In the genomic region with DNA sequence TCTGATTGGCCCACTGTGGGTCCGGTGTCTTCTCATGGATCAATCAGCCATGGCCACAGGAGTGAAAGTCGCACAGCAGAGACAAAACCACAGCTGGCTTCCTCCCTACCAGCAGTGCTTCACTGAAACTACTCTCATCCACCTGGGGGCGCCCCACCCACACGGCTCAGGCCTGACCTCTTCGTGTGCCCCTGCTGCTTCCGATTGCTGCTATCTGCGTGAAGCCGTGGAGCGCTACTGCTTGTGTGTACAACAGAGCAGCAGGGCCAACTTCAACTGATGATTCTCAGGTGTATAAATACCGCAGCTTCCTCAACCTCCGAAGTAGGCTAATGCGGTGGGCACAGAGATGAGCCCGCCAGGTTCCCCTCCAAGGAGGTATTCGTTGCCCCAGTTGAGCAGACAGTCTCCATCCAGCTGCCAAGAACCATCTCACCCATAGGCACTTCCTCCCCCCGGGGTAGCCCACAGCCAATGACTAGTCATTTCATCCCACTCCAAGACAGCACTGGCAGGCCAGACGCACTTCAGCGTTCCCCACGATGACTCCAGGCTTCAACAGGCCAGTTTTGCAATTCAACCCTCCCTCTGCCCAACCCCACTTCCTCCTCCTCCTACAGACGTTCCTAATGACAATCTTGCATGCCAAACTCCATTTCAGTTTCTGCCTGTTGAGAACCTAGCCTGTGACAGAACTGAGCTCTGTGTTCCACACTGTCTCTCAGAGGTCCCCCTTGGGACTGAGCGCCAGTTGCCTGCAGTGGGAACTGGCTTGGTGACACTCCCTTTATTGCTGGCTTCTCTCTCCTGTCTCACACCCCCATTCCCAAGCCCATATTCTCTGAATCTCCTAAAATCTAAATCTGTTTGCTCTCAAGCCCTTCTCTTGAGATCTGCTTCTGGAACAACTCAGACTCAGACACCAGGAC, we compare ENCODE assay signal across 8 cellular contexts. TPM values are rescaled to one million over a fixed set of nuclear protein-coding genes. Genes with fewer than 3 reads are reported as not detected.
A peak's percentile ranks its signal among the peaks of the same experiment; 100 is the strongest.
DNase-seq lines count a peak whose midpoint lies in the region; ATAC-seq lines count a peak whose summit lies in the region.

No MANE protein-coding gene starts in this region.

- ATAC-seq in Right ventricle myocardium inferior (peak; percentile 86), HG03460 (IDR thresholded peaks at IDR 0.05; ENCODE audit: unreplicated experiment) (peak; percentile 86), left colon (peak; percentile 47), GM18520 (IDR thresholded peaks at IDR 0.05; ENCODE audit: unreplicated experiment) (no peak)
- peak; percentile 96 for ATAC-seq in activated naive CD8-positive, alpha-beta T cell treated with anti-CD3 and anti-CD28 coated beads, Interleukin-2, amount 10 ng/mL, durations not matched to agents 7 days and 5 days (ENCODE audit: low read depth)

- intact Hi-C loops in Right ventricle myocardium inferior (cut with DNase I) (loop anchor here (10.0 kb wide), 1 partner anchor 715 kb away; no protein-coding TSS in a partner anchor), cardiac septum (cut with DNase I) (loop anchor here (10.0 kb wide), 2 partner anchors 105 to 255 kb away; a partner anchor contains a TSS), left colon (cut with DNase I, micrococcal nuclease) (no loop called here)

- H3K27ac Mint-ChIP-seq in activated naive CD8-positive, alpha-beta T cell treated with anti-CD3 and anti-CD28 coated beads, Interleukin-2, amount 10 ng/mL, durations not matched to agents 7 days and 5 days, result peak overlapping the region; percentile 73

- DNase-seq in Right ventricle myocardium inferior (ENCODE audit: missing footprints) (peak; percentile 77), cardiac septum (ENCODE audit: low spot score) (no peak), T follicular helper cell (ENCODE audit: low read depth) (peak; percentile 53), left colon (peak; percentile 31 to 38)
- DNase-seq in activated naive CD8-positive, alpha-beta T cell treated with anti-CD3 and anti-CD28 coated beads, Interleukin-2, amount 10 ng/mL, durations not matched to agents 7 days and 5 days, result peak; percentile 75
- DNase-seq in stimulated activated CD8-positive, alpha-beta memory T cell treated with anti-CD3 and anti-CD28 coated beads, Interleukin-15, amount 100 ng/mL, for 1 hour (ENCODE audit: low read depth), result peak; percentile 30

- no peaks in the 10 kb centered on the region for H3K36me3 Mint-ChIP-seq in activated naive CD8-positive, alpha-beta T cell treated with anti-CD3 and anti-CD28 coated beads, Interleukin-2, amount 10 ng/mL, durations not matched to agents 7 days and 5 days

- H3K9me3 Mint-ChIP-seq in activated naive CD8-positive, alpha-beta T cell treated with anti-CD3 and anti-CD28 coated beads, Interleukin-2, amount 10 ng/mL, durations not matched to agents 7 days and 5 days, result no peaks in the 10 kb centered on the region

- H3K4me3 Mint-ChIP-seq in activated naive CD8-positive, alpha-beta T cell treated with anti-CD3 and anti-CD28 coated beads, Interleukin-2, amount 10 ng/mL, durations not matched to agents 7 days and 5 days, result peak overlapping the region; percentile 39

- H3K4me1 Mint-ChIP-seq in activated naive CD8-positive, alpha-beta T cell treated with anti-CD3 and anti-CD28 coated beads, Interleukin-2, amount 10 ng/mL, durations not matched to agents 7 days and 5 days, result peaks cover 14% of the 10 kb centered on the region

- POLR2A ChIA-PET in activated naive CD8-positive, alpha-beta T cell treated with anti-CD3 and anti-CD28 coated beads, Interleukin-2, amount 10 ng/mL, durations not matched to agents 7 days and 5 days (lab: Charles Lee), result interaction anchor here (0.6 to 0.8 kb wide), 2 partner anchors 70 to 547 kb away, joined by 3 read pairs; no protein-coding TSS in a partner anchor

- H3K27me3 Mint-ChIP-seq in activated naive CD8-positive, alpha-beta T cell treated with anti-CD3 and anti-CD28 coated beads, Interleukin-2, amount 10 ng/mL, durations not matched to agents 7 days and 5 days, result no peaks in the 10 kb centered on the region

RNA-seq across cellular contexts. Expression of a gene that starts 41.3 kb away (rescaled TPM):
- total RNA-seq in Right ventricle myocardium inferior, result 43.5 TPM
- 43.7 TPM for total RNA-seq in cardiac septum
- total RNA-seq in activated naive CD8-positive, alpha-beta T cell treated with anti-CD3 and anti-CD28 coated beads, Interleukin-2, amount 10 ng/mL, durations not matched to agents 7 days and 5 days, result 10 to 100 TPM; 58.6 to 66.9 TPM
- total RNA-seq in left colon, result 10 to 100 TPM; 74.0 to 88.1 TPM

Comparison
In these comparisons a context has a peak if more than half of its experiments do, and no peak if none do; other contexts are left out.
1. intact Hi-C loops: an anchor here in Right ventricle myocardium inferior (10.0 kb wide) and cardiac septum (10.0 kb wide); none called in left colon.